10 cellular contexts compared by ENCODE assay signal in the genomic region with DNA sequence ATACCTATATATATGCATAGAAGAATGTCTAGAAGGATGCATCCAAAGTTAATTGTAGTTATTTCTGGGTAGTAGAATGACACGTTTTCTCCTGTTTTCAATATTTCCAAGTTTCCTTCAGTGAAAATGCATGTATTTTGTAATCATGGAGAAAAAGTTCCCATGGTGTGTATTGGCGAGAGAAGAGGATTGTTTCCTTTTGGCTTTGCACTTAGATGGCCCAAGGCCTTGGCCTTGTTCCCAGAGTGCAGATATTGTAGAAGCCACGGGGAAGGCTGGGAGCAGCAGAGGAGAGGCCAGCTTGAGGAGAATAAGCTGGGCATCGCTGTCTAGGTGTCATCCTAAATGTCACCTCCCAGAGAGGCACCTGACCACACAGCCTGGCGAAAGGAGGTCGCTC. TPM values are rescaled to one million over a fixed set of nuclear protein-coding genes. Genes with fewer than 3 reads are reported as not detected.
DNase-seq lines count a peak whose midpoint lies in the region; ATAC-seq and TF ChIP-seq lines count a peak whose summit lies in the region.
"Had no signal": no experiment of that assay in that cellular context is flagged by ENCODE, and none has a peak within 500 bp of the region (broad histone marks: within the 10 kb centered on the region; RNA-seq: fewer than 3 reads in every experiment).

No MANE protein-coding gene starts in this region.

- H3K9me3 ChIP-seq in adipocyte (ENCODE audit: control insufficient read depth, low read length) (no peaks in the 10 kb centered on the region), skeletal muscle tissue (ENCODE audit: control insufficient read depth in 3 of 3, low read length in 3 of 3) (no peaks in the 10 kb centered on the region)

- intact Hi-C loops in left ventricle myocardium superior (cut with micrococcal nuclease) (no loop called here), CD14-positive monocyte (cut with micrococcal nuclease) (no loop called here)

- peak; percentile 82 for DNase-seq in GM04503 (ENCODE audit: low read depth)
- DNase-seq in adipocyte (ENCODE audit: low read depth), result peak; percentile 92
- peak; percentile 86 for DNase-seq in left ventricle myocardium superior
- DNase-seq in CD14-positive monocyte (ENCODE audit: low spot score), result no peak
- DNase-seq in DMS79 (lab: John Stamatoyannopoulos, UW), result no peak
- DNase-seq in NAMALWA (ENCODE audit: low spot score), result no peak
- DNase-seq: activated B cell treated with CpG ODN at 0.5 μM for 24 hours; effector CD4-positive, alpha-beta T cell had no signal

- H3K27ac ChIP-seq in skeletal muscle tissue (ENCODE audit: low read depth, low read length), result peak overlapping the region; percentile 61

- ATAC-seq in left ventricle myocardium superior (peak; percentile 91), HG03108 (IDR thresholded peaks at IDR 0.05; ENCODE audit: unreplicated experiment) (no peak)

- H3K4me1 ChIP-seq in adipocyte (ENCODE audit: control insufficient read depth, insufficient read depth, low read length) (peaks cover 28% of the 10 kb centered on the region), skeletal muscle tissue (ENCODE audit: control insufficient read depth in 3 of 3, insufficient read depth in 3 of 3, low read length in 3 of 3) (peaks cover 31 to 36% (median 33%) of the 10 kb centered on the region in 3 donors)

- H3K27ac Mint-ChIP-seq in CD14-positive monocyte, result no peak overlapping the region
- H3K27ac Mint-ChIP-seq: activated B cell treated with CpG ODN at 0.5 μM for 24 hours had no signal

- TF ChIP-seq CTCF in CD14-positive monocyte (IDR thresholded peaks at IDR 0.05), result no peak

- peaks cover 0 to 2% (median 1%) of the 10 kb centered on the region in 3 donors for H3K27me3 Mint-ChIP-seq in CD14-positive monocyte (ENCODE audit: low read depth in 3 of 3)
- H3K27me3 Mint-ChIP-seq: activated B cell treated with CpG ODN at 0.5 μM for 24 hours had no signal

- H3K27me3 ChIP-seq in adipocyte (replicated peaks; ENCODE audit: control insufficient read depth, insufficient read depth, low read length) (no peaks in the 10 kb centered on the region), skeletal muscle tissue (ENCODE audit: control insufficient read depth in 3 of 3, insufficient read depth in 3 of 3, low read length in 3 of 3) (no peaks in the 10 kb centered on the region)

- no peak overlapping the region for H3K4me3 ChIP-seq in adipocyte (ENCODE audit: low read length)
- peak overlapping the region in 1 of 3 donors; percentile 16 for H3K4me3 ChIP-seq in skeletal muscle tissue (ENCODE audit: low read length in 3 of 3)

- no peak overlapping the region for H3K4me3 Mint-ChIP-seq in CD14-positive monocyte
- H3K4me3 Mint-ChIP-seq: activated B cell treated with CpG ODN at 0.5 μM for 24 hours had no signal

- no peak overlapping the region for H3K9ac ChIP-seq in adipocyte (ENCODE audit: low read length)
- H3K9ac ChIP-seq in skeletal muscle tissue (ENCODE audit: low read depth in 1 of 3, low read length in 3 of 3), result no peak overlapping the region

- H3K36me3 ChIP-seq in adipocyte (ENCODE audit: control insufficient read depth, insufficient read depth, low read length, severe bottlenecking) (peaks cover 4% of the 10 kb centered on the region), skeletal muscle tissue (ENCODE audit: control insufficient read depth in 3 of 3, insufficient read depth in 3 of 3, low read length in 3 of 3) (peaks cover 2 to 9% (median 4%) of the 10 kb centered on the region in 3 donors)

- peaks cover 50% of the 10 kb centered on the region for H3K4me1 Mint-ChIP-seq in CD14-positive monocyte

- H3K36me3 Mint-ChIP-seq in CD14-positive monocyte, result peaks cover 49 to 58% of the 10 kb centered on the region in 2 donors

- H3K9me3 Mint-ChIP-seq in CD14-positive monocyte, result peaks cover 0 to 3% (median 0%) of the 10 kb centered on the region in 7 donors
- H3K9me3 Mint-ChIP-seq: activated B cell treated with CpG ODN at 0.5 μM for 24 hours had no signal

RNA-seq across cellular contexts. Expression of a gene that starts 44.0 kb away (rescaled TPM):
- total RNA-seq in left ventricle myocardium superior (12.6 TPM), skeletal muscle tissue (5.2 TPM)
- polyA plus RNA-seq in CD14-positive monocyte, result 100 to 1,000 TPM; 125 to 129 TPM

Comparison
In these comparisons a context has a peak if more than half of its experiments do, and no peak if none do; other contexts are left out.
1. DNase-seq: peak in GM04503 (single experiment), adipocyte (single experiment) and left ventricle myocardium superior (single experiment); none in CD14-positive monocyte (single experiment), DMS79 (single experiment) and NAMALWA (single experiment).